8 cellular contexts compared by ENCODE assay signal in genomic region chr14:69260979-69261605, GRCh38. TPM values are rescaled to one million over a fixed set of nuclear protein-coding genes. Genes with fewer than 3 reads are reported as not detected.
DNase-seq lines count a peak whose midpoint lies in the region; ATAC-seq, FAIRE-seq and TF ChIP-seq lines count a peak whose summit lies in the region.

No MANE protein-coding gene starts in this region.

- TF ChIP-seq POLR2A in A549 (IDR thresholded peaks at IDR 0.05; ENCODE audit: low read length), result no peak

- peaks cover 3% of the 10 kb centered on the region; the same call in 1 of the 3 replicates for H3K4me1 ChIP-seq in A549
- H3K4me1 ChIP-seq in left lung, result peaks cover 3 to 23% of the 10 kb centered on the region in 2 donors

- 17% methylated on average over 2 of the region's 55 CpGs for WGBS in A549 (ENCODE audit: missing lambda C conversion rate)

- ATAC-seq in A549, result peak; percentile 63 to 81
- ATAC-seq in GM18498 (IDR thresholded peaks at IDR 0.05; ENCODE audit: unreplicated experiment), result peak; percentile 71
- ATAC-seq in left lung, result peak; percentile 77
- no peak for ATAC-seq in HG02938 (IDR thresholded peaks at IDR 0.05; ENCODE audit: unreplicated experiment)

- peak; percentile 68 for TF ChIP-seq CTCF in A549 (IDR thresholded peaks at IDR 0.05)
- peak; percentile 25 for TF ChIP-seq CTCF in cardiac fibroblast (IDR thresholded peaks at IDR 0.05; ENCODE audit: low read depth, low read length)
- peak; percentile 60 to 61 for TF ChIP-seq CTCF in left lung (IDR thresholded peaks at IDR 0.05)

- TF ChIP-seq EP300 in A549 (IDR thresholded peaks at IDR 0.05), result no peak

- DNase-seq in A549 (ENCODE audit: low read depth in 1 of 2, low spot score in 1 of 2) (peak; percentile 43 to 72), SK-N-DZ (ENCODE audit: low spot score) (peak; percentile 33), cardiac fibroblast (ENCODE audit: low read depth in 2 of 2) (no peak), left lung (no peak), ureter (ENCODE audit: low spot score) (no peak)
- DNase-seq in stimulated activated CD8-positive, alpha-beta memory T cell treated with anti-CD3 and anti-CD28 coated beads, Interleukin-2, amount 100 ng/mL, for 48 hours (ENCODE audit: low read depth in 2 of 2), result peak; percentile 38 to 50

- CTCF ChIA-PET in A549 (lab: Yijun Ruan, JAX), result interaction anchor here (0.6 to 6.6 kb wide), 31 partner anchors 9 to 287 kb away, joined by 3 to 45 read pairs (median 4); no protein-coding TSS in a partner anchor

- H3K27ac ChIP-seq in A549 (peak overlapping the region in 1 of 2 experiments; percentile 79; a peak in 4 of 6 replicates), left lung (no peak overlapping the region)

- H3K36me3 ChIP-seq in left lung, result no peaks in the 10 kb centered on the region

- H3K9me3 ChIP-seq in A549 (no peaks in the 10 kb centered on the region), left lung (no peaks in the 10 kb centered on the region)

- H3K27me3 ChIP-seq in left lung, result peaks cover 33 to 92% of the 10 kb centered on the region in 2 donors

- TF ChIP-seq RAD21 in A549 (conservative IDR thresholded peaks at IDR 0.05 in 1 of 2, IDR thresholded peaks at IDR 0.05 in 1 of 2), result peak; percentile 33 to 64; a peak in 4 of 5 replicates

- H3K4me3 ChIP-seq in A549, result peak overlapping the region; percentile 62
- peak overlapping the region; percentile 27 to 55 for H3K4me3 ChIP-seq in cardiac fibroblast (replicated peaks in 1 of 2; ENCODE audit: low read depth in 2 of 2, low read length in 2 of 2)
- peak overlapping the region; percentile 45 to 47 for H3K4me3 ChIP-seq in left lung

- POLR2A ChIA-PET in A549 (lab: Yijun Ruan, JAX), result no interaction called here

- intact Hi-C loops in left lung (cut with DNase I), result no loop called here

- no peak for FAIRE-seq in A549 (lab: Jason Lieb, UNC)

- H3K4me2 ChIP-seq in A549, result peak overlapping the region; percentile 99

TF ChIP-seq in A549, 52 proteins besides CTCF, POLR2A, EP300 and RAD21:
- TF ChIP-seq SREBF2 (IDR thresholded peaks at IDR 0.05) (no peak), PHF8 (IDR thresholded peaks at IDR 0.05; ENCODE audit: borderline replicate concordance, low read depth) (no peak), SMC3 (IDR thresholded peaks at IDR 0.05) (peak; percentile 63)
TF ChIP-seq in A549: peak in this region for 1.

RNA-seq across cellular contexts. Expression of gene GALNT16, which starts 1.1 kb away (rescaled TPM):
- polyA plus RNA-seq in A549 (2011; rRNA removed), result 2.3 and 2.8 TPM in 2 replicates
- polyA plus RNA-seq in A549 (2012; cell fraction: cytosol; rRNA removed), result 4.8 and 5.7 TPM in 2 replicates
- polyA plus RNA-seq in A549 (2012; cell fraction: nucleus; rRNA removed), result 12.0 and 12.7 TPM in 2 replicates
- 2.6 to 3.9 TPM (median 3.4 TPM) in 3 replicates for polyA plus RNA-seq in A549 (2017; fragmentation: RNase III; extraction: RNeasy Plus Mini Kit Qiagen cat#74134 plus additional on column Dnase treatment)
- 2.2 and 6.4 TPM in 2 replicates for polyA minus RNA-seq in A549 (2011; rRNA and poly(A)+ RNA removed)
- polyA plus RNA-seq in SK-N-DZ (2014; cell fraction: cytosol; rRNA removed), result 25.1 and 30.7 TPM in 2 replicates
- polyA plus RNA-seq in SK-N-DZ (2014; cell fraction: nucleus; rRNA removed), result 33.6 and 44.9 TPM in 2 replicates
- 1 to 10 TPM; 2.4 to 3.0 TPM for total RNA-seq in left lung
- 1.6 TPM for total RNA-seq in ureter

Comparison
In these comparisons a context has a peak if more than half of its experiments do, and no peak if none do; other contexts are left out.
1. DNase-seq: peak in A549 (2 of 2), SK-N-DZ (single experiment) and stimulated activated CD8-positive, alpha-beta memory T cell treated with anti-CD3 and anti-CD28 coated beads, Interleukin-2, amount 100 ng/mL, for 48 hours (2 of 2); none in cardiac fibroblast (0 of 2), left lung (0 of 2) and ureter (single experiment).
2. Peak in every context shown above with its lines, with median percentiles within 50 percentile points of each other: H3K4me3 ChIP-seq and CTCF ChIP-seq.